Comparison of ENCODE assay signal across 8 cellular contexts in the genomic region with DNA sequence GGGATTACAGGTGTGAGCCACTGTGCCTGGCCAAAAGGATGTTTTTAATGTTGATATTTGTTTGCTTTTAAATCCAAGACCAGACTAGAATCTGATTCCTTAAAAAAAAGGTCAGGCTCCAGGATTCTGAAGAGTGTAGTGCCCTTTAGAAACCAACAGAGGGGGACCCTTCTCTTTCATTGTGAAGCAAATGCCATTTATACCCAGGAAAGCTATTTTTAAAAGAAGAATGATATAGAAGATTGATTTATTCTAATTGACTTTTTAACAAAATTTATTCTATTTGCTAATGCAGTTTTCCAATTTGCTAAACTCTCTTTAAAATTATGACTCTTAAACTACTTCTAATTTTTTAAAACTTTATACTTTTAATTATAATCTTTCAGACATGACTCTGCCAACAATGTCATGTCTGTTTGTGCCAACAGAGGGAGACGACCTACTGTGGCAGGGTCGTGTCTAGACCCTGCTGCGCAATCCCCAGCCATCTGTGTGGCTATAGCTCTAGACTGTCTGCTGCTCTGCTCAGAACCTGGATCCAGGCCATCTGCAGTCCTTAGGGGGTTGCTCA.
DNase-seq lines count a peak whose midpoint lies in the region; ATAC-seq and TF ChIP-seq lines count a peak whose summit lies in the region.

No MANE protein-coding gene starts in this region.

- no peaks in the 10 kb centered on the region for H3K36me3 Mint-ChIP-seq in CD14-positive monocyte
- H3K36me3 Mint-ChIP-seq in natural killer cell treated with Interleukin-12 subunit alpha and Interleukin-12 subunit beta and Interleukin-15 and Interleukin-18, amount 100 ng/mL, for 72 hours: no peaks in the 10 kb centered on the region

- no peak for DNase-seq in CD14-positive monocyte (ENCODE audit: low spot score)
- peak; percentile 85 for DNase-seq in NCI-H1694 treated with DMSO at 0.1 percent for 48 hours (lab: John Stamatoyannopoulos, UW)
- peak; percentile 83 for DNase-seq in adipocyte (ENCODE audit: low read depth)
- peak; percentile 51 for DNase-seq in iPS-NIHi11 (ENCODE audit: low spot score)
- DNase-seq in natural killer cell treated with Interleukin-12 subunit alpha and Interleukin-12 subunit beta and Interleukin-15 and Interleukin-18, amount 100 ng/mL, for 72 hours (ENCODE audit: low spot score): no peak

- no peaks in the 10 kb centered on the region for H3K36me3 ChIP-seq in adipocyte (ENCODE audit: control insufficient read depth, insufficient read depth, low read length, severe bottlenecking)

- ATAC-seq in GM19395 (IDR thresholded peaks at IDR 0.05; ENCODE audit: unreplicated experiment) (peak; percentile 61), HG02981 (IDR thresholded peaks at IDR 0.05; ENCODE audit: unreplicated experiment) (no peak), GM21825 (IDR thresholded peaks at IDR 0.05; ENCODE audit: unreplicated experiment) (no peak)
- no peak for ATAC-seq in natural killer cell treated with Interleukin-12 subunit alpha and Interleukin-12 subunit beta and Interleukin-15 and Interleukin-18, amount 100 ng/mL, for 72 hours

- no peak overlapping the region for H3K9ac ChIP-seq in adipocyte (ENCODE audit: low read length)

- no peaks in the 10 kb centered on the region for H3K9me3 ChIP-seq in adipocyte (ENCODE audit: control insufficient read depth, low read length)

- no peak overlapping the region for H3K4me3 Mint-ChIP-seq in CD14-positive monocyte
- H3K4me3 Mint-ChIP-seq in natural killer cell treated with Interleukin-12 subunit alpha and Interleukin-12 subunit beta and Interleukin-15 and Interleukin-18, amount 100 ng/mL, for 72 hours: no peak overlapping the region

- no peaks in the 10 kb centered on the region for H3K4me1 Mint-ChIP-seq in CD14-positive monocyte
- no peaks in the 10 kb centered on the region for H3K4me1 Mint-ChIP-seq in natural killer cell treated with Interleukin-12 subunit alpha and Interleukin-12 subunit beta and Interleukin-15 and Interleukin-18, amount 100 ng/mL, for 72 hours (ENCODE audit: low read depth in 2 of 2)

- intact Hi-C loops in CD14-positive monocyte (cut with micrococcal nuclease): no loop called here

- TF ChIP-seq CTCF in CD14-positive monocyte (IDR thresholded peaks at IDR 0.05): peak; percentile 62

- H3K27me3 Mint-ChIP-seq in CD14-positive monocyte (ENCODE audit: low read depth in 3 of 3): peaks cover 0 to 1% (median 0%) of the 10 kb centered on the region in 3 donors
- no peaks in the 10 kb centered on the region for H3K27me3 Mint-ChIP-seq in natural killer cell treated with Interleukin-12 subunit alpha and Interleukin-12 subunit beta and Interleukin-15 and Interleukin-18, amount 100 ng/mL, for 72 hours

- H3K4me1 ChIP-seq in adipocyte (ENCODE audit: control insufficient read depth, insufficient read depth, low read length): peaks cover 15% of the 10 kb centered on the region

- no peak overlapping the region for H3K4me3 ChIP-seq in adipocyte (ENCODE audit: low read length)

- H3K27ac Mint-ChIP-seq in CD14-positive monocyte: no peak overlapping the region
- no peak overlapping the region for H3K27ac Mint-ChIP-seq in natural killer cell treated with Interleukin-12 subunit alpha and Interleukin-12 subunit beta and Interleukin-15 and Interleukin-18, amount 100 ng/mL, for 72 hours

- H3K9me3 Mint-ChIP-seq in CD14-positive monocyte: no peaks in the 10 kb centered on the region
- no peaks in the 10 kb centered on the region for H3K9me3 Mint-ChIP-seq in natural killer cell treated with Interleukin-12 subunit alpha and Interleukin-12 subunit beta and Interleukin-15 and Interleukin-18, amount 100 ng/mL, for 72 hours

- H3K27me3 ChIP-seq in adipocyte (replicated peaks; ENCODE audit: control insufficient read depth, insufficient read depth, low read length): no peaks in the 10 kb centered on the region

Comparison
In these comparisons a context has a peak if more than half of its experiments do, and no peak if none do; other contexts are left out.
1. DNase-seq: peak in NCI-H1694 treated with DMSO at 0.1 percent for 48 hours (single experiment), adipocyte (single experiment) and iPS-NIHi11 (single experiment); none in CD14-positive monocyte (single experiment) and natural killer cell treated with Interleukin-12 subunit alpha and Interleukin-12 subunit beta and Interleukin-15 and Interleukin-18, amount 100 ng/mL, for 72 hours (single experiment).